36 cellular contexts compared by ENCODE assay signal in the genomic region with DNA sequence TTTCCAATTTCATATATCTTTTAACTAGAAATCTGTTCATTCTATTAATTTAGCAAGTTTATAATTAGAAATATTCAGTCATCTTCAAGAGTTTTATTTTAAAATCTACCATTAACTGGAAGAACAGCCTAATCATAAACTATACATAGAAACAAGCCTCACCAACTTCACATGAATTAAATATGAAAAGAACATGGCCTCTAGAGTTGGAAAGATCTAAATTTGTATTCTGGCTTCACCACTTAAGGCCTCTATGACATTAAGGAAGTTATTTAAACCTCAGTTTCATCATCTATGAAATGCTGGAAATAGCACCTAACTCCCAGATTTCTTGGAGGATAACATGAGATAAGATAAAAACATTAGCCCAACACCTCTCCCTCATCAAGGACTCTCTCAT. TPM values are rescaled to one million over a fixed set of nuclear protein-coding genes. Genes with fewer than 3 reads are reported as not detected.
"Had no signal": no experiment of that assay in that cellular context is flagged by ENCODE, and none has a peak within 500 bp of the region (broad histone marks: within the 10 kb centered on the region; RNA-seq: fewer than 3 reads in every experiment).

No MANE protein-coding gene starts in this region.

- H3K4me2 ChIP-seq: KMS-11 had no signal

- DNase-seq: Karpas-422, Kasumi-1, MG63, MM.1S, MV-4-11, NCI-H1048, NCI-H1092, NCI-H1092 treated with DMSO at 0.1 percent for 48 hours, NCI-H1105, NCI-H1105 treated with DMSO at 0.1 percent for 48 hours, NCI-H1417, NCI-H1417 treated with DMSO at 0.1 percent for 48 hours, NCI-H1436, NCI-H1436 treated with DMSO at 0.1 percent for 48 hours, NCI-H146, NCI-H1694, NCI-H1694 treated with DMSO at 0.1 percent for 48 hours, NCI-H187, NCI-H187 treated with DMSO at 0.1 percent for 48 hours, NCI-H1930, NCI-H2029, NCI-H2029 treated with DMSO at 0.1 percent for 48 hours, NCI-H2081, NCI-H2081 treated with DMSO at 0.1 percent for 48 hours, NCI-H2107, NCI-H2171, NCI-H2171 treated with DMSO at 0.1 percent for 48 hours, NCI-H2227 treated with DMSO at 0.1 percent for 48 hours, NCI-H226, NCI-H345, NCI-H446, NCI-H446 treated with DMSO at 0.1 percent for 48 hours, NCI-H510A had no signal

- H3K9me3 ChIP-seq: MG63 had no signal

- H3K9ac ChIP-seq: KMS-11 had no signal

- H3K36me3 ChIP-seq: MG63 had no signal

- H3K27me3 ChIP-seq: MG63 had no signal

- H3K27ac ChIP-seq: KMS-11 had no signal

- H3K4me3 ChIP-seq: MG63 had no signal

RNA-seq across cellular contexts. Expression of a gene that starts 51.4 kb away (rescaled TPM):
- total RNA-seq: M059J, MCF 10A had no signal
